18 cellular contexts compared by ENCODE assay signal in genomic region chr19:20612711-20613316, GRCh38. TPM values are rescaled to one million over a fixed set of nuclear protein-coding genes. Genes with fewer than 3 reads are reported as not detected.
DNase-seq lines count a peak whose midpoint lies in the region; FAIRE-seq and TF ChIP-seq lines count a peak whose summit lies in the region.
"Had no signal": no experiment of that assay in that cellular context is flagged by ENCODE, and none has a peak within 500 bp of the region (broad histone marks: within the 10 kb centered on the region; RNA-seq: fewer than 3 reads in every experiment).

No MANE protein-coding gene starts in this region.

- peaks cover 4% of the 10 kb centered on the region for H3K4me1 ChIP-seq in Loucy (ENCODE audit: insufficient read depth, low read length, poor library complexity, severe bottlenecking)
- peaks cover 0 to 16% (median 0%) of the 10 kb centered on the region in 4 donors for H3K4me1 ChIP-seq in sigmoid colon
- H3K4me1 ChIP-seq: esophagus squamous epithelium, parathyroid adenoma had no signal

- TF ChIP-seq CTCF in AG04450 (IDR thresholded peaks at IDR 0.05; ENCODE audit: low read depth, low read length): no peak
- no peak for TF ChIP-seq CTCF in Loucy (conservative IDR thresholded peaks at IDR 0.05; ENCODE audit: low read length)
- no peak for TF ChIP-seq CTCF in cardiac fibroblast (IDR thresholded peaks at IDR 0.05; ENCODE audit: low read depth, low read length)
- TF ChIP-seq CTCF in sigmoid colon (IDR thresholded peaks at IDR 0.05): no peak
- TF ChIP-seq CTCF in RWPE1 (conservative IDR thresholded peaks at IDR 0.05; ENCODE audit: low read depth): no peak

- no peak for DNase-seq in AG04450 (ENCODE audit: low read depth, low spot score)
- DNase-seq in cardiac fibroblast (ENCODE audit: low read depth in 2 of 2): no peak
- DNase-seq in sigmoid colon: no peak
- DNase-seq in frontal cortex (ENCODE audit: low spot score in 2 of 2): no peak
- DNase-seq in RWPE1 (ENCODE audit: low spot score): no peak
- no peak for DNase-seq in stimulated activated naive CD4-positive, alpha-beta T cell treated with Interleukin-2 at 50 U/mL for 16 hours (lab: John Stamatoyannopoulos, UW)
- no peak for DNase-seq in stimulated activated CD4-positive, alpha-beta T cell treated with anti-CD3 and anti-CD28 coated beads, Interleukin-4, amount 100 ng/mL, for 4 hours
- DNase-seq: activated naive CD4-positive, alpha-beta T cell treated with anti-CD3 and anti-CD28 coated beads for 36 hours; activated T-cell treated with anti-CD3 and anti-CD28 coated beads for 4 hours; brain microvascular endothelial cell; esophagus squamous epithelium; GOT3; hypothalamus; left colon; stimulated activated naive B cell treated with anti-CD40 and anti-IgM and Interleukin-4, amounts not matched to agents 10 μg/mL and 1 μg/mL and 100 μg/mL, for 72 hours had no signal

- peak overlapping the region; percentile 48 for H3K4me3 ChIP-seq in AG04450 (ENCODE audit: low read depth, low read length)
- peak overlapping the region; percentile 64 for H3K4me3 ChIP-seq in Loucy (ENCODE audit: low read length, poor library complexity, severe bottlenecking)
- peak overlapping the region; percentile 8 to 41 for H3K4me3 ChIP-seq in cardiac fibroblast (replicated peaks in 1 of 2; ENCODE audit: low read depth in 2 of 2, low read length in 2 of 2)
- peak overlapping the region; percentile 19 to 41 (median 22) for H3K4me3 ChIP-seq in sigmoid colon

- no peaks in the 10 kb centered on the region for H3K9me2 ChIP-seq in Loucy (replicated peaks; ENCODE audit: low read depth, low read length)

- H3K27me3 ChIP-seq in AG04450 (ENCODE audit: control insufficient read depth, insufficient read depth, low read length) (no peaks in the 10 kb centered on the region), Loucy (ENCODE audit: insufficient read depth, low read length, poor library complexity, severe bottlenecking) (no peaks in the 10 kb centered on the region), sigmoid colon (no peaks in the 10 kb centered on the region)
- H3K27me3 ChIP-seq: brain microvascular endothelial cell, esophagus squamous epithelium had no signal

- no peaks in the 10 kb centered on the region for H3K79me2 ChIP-seq in Loucy (ENCODE audit: insufficient read depth, low read length)
- H3K79me2 ChIP-seq: parathyroid adenoma had no signal

- CTCF ChIA-PET in AG04450 (lab: Charles Lee): interaction anchor here (0.6 kb wide), 1 partner anchor 378 kb away, joined by 3 read pairs; no protein-coding TSS in a partner anchor
- CTCF ChIA-PET in RWPE1 (lab: Yijun Ruan, JAX): no interaction called here

- no peak for TF ChIP-seq POLR2A in sigmoid colon (IDR thresholded peaks at IDR 0.05)

- TF ChIP-seq EP300 in sigmoid colon (IDR thresholded peaks at IDR 0.05): no peak

- FAIRE-seq in frontal cortex (lab: Jason Lieb, UNC): no peak

- H3K9ac ChIP-seq in Loucy (ENCODE audit: low read depth, low read length, poor library complexity, severe bottlenecking): peak overlapping the region; percentile 37
- H3K9ac ChIP-seq: KMS-11, parathyroid adenoma had no signal

- H3K4me2 ChIP-seq in Loucy (ENCODE audit: low read depth, low read length, poor library complexity, severe bottlenecking): peak overlapping the region; percentile 62
- H3K4me2 ChIP-seq: KMS-11 had no signal

- H2AFZ ChIP-seq in Loucy (ENCODE audit: low read length): peak overlapping the region; percentile 88
- H2AFZ ChIP-seq: parathyroid adenoma had no signal

- WGBS in sigmoid colon, 2 donors: 47 to 55% methylated on average over 5 of the region's 5 CpGs

- intact Hi-C loops in sigmoid colon (cut with DNase I): no loop called here

- no peaks in the 10 kb centered on the region for H4K20me1 ChIP-seq in Loucy (ENCODE audit: insufficient read depth, low read length, poor library complexity, severe bottlenecking)

- POLR2A ChIA-PET in AG04450 (lab: Yijun Ruan, JAX) (no interaction called here), RWPE1 (lab: Yijun Ruan, JAX; ENCODE audit: low non-redundant PET) (no interaction called here)

- H3K9me3 ChIP-seq in AG04450 (ENCODE audit: control insufficient read depth, insufficient read depth, low read length) (peaks cover 12% of the 10 kb centered on the region), Loucy (ENCODE audit: insufficient read depth, low read depth, low read length) (no peaks in the 10 kb centered on the region), sigmoid colon (peaks cover 0 to 36% (median 0%) of the 10 kb centered on the region in 4 donors)

- H3K27ac ChIP-seq in AG04450 (ENCODE audit: low read depth, low read length): no peak overlapping the region
- peak overlapping the region in 3 of 4 donors; percentile 49 to 66 (median 61) for H3K27ac ChIP-seq in sigmoid colon
- no peak overlapping the region for H3K27ac ChIP-seq in RWPE1
- H3K27ac ChIP-seq: brain microvascular endothelial cell, esophagus squamous epithelium, KMS-11, parathyroid adenoma had no signal

- H3K36me3 ChIP-seq in Loucy (ENCODE audit: insufficient read depth, low read length) (no peaks in the 10 kb centered on the region), sigmoid colon (no peaks in the 10 kb centered on the region)
- H3K36me3 ChIP-seq: brain microvascular endothelial cell, esophagus squamous epithelium had no signal

- no peaks in the 10 kb centered on the region for H3F3A ChIP-seq in Loucy (ENCODE audit: low read depth)

RNA-seq across cellular contexts. Expression of gene ZNF737, which starts 47.2 kb away (rescaled TPM):
- polyA plus RNA-seq in AG04450 (2011; rRNA removed) (10.3 and 10.7 TPM in 2 replicates), sigmoid colon (1 to 10 TPM; 1.2 to 8.1 (median 1.8) TPM)
- polyA minus RNA-seq in AG04450 (2011; rRNA and poly(A)+ RNA removed): 14.0 and 16.2 TPM in 2 replicates
- total RNA-seq in sigmoid colon (10 to 100 TPM in 3 of 4 donors, 1 to 10 TPM in 1; 9.5 to 17.7 (median 11.2) TPM), frontal cortex (129 TPM)

RNA-seq across cellular contexts. Expression of gene ZNF626, which starts 48.6 kb away (rescaled TPM):
- polyA plus RNA-seq in AG04450 (2011; rRNA removed) (5.9 and 9.0 TPM in 2 replicates), sigmoid colon (1 to 10 TPM in 1 of 3 donors, under 1 TPM in 2; 0.23 to 4.6 (median 0.60) TPM)
- polyA minus RNA-seq in AG04450 (2011; rRNA and poly(A)+ RNA removed): 3.3 and 6.1 TPM in 2 replicates
- total RNA-seq in sigmoid colon (10 to 100 TPM; 14.3 to 20.1 (median 18.9) TPM), frontal cortex (33.4 TPM)

Comparison
In these comparisons a context has a peak if more than half of its experiments do, and no peak if none do; other contexts are left out.
1. H3K27ac ChIP-seq: peak in sigmoid colon (3 of 4); none in AG04450 (single experiment) and RWPE1 (single experiment).
2. Peak in every context shown above with its lines, with median percentiles within 50 percentile points of each other: H3K4me3 ChIP-seq.